Comparison of ENCODE assay signal across 11 cellular contexts in genomic region chr13:39417643-39418042, GRCh38.
DNase-seq lines count a peak whose midpoint lies in the region; ATAC-seq and TF ChIP-seq lines count a peak whose summit lies in the region.
"Had no signal": no experiment of that assay in that cellular context is flagged by ENCODE, and none has a peak within 500 bp of the region (broad histone marks: within the 10 kb centered on the region; RNA-seq: fewer than 3 reads in every experiment).

No MANE protein-coding gene starts in this region.

- DNase-seq in Right ventricle myocardium inferior (ENCODE audit: missing footprints), result peak; percentile 65
- no peak for DNase-seq in cardiac septum (ENCODE audit: low spot score)
- DNase-seq in ecto neural progenitor cell (ENCODE audit: low spot score), result peak; percentile 61
- DNase-seq in immature natural killer cell, result no peak
- DNase-seq in NOMO-1 treated with DMSO at 0.1 percent for 48 hours (lab: John Stamatoyannopoulos, UW; ENCODE audit: unreplicated experiment), result no peak
- DNase-seq in lower lobe of right lung, result no peak
- DNase-seq in body of pancreas, result no peak
- DNase-seq: 8988T; central memory CD4-positive, alpha-beta T cell; GOT3 had no signal

- H3K27me3 Mint-ChIP-seq in immature natural killer cell (ENCODE audit: low read depth in 3 of 3), result peaks cover 0 to 3% (median 1%) of the 10 kb centered on the region in 3 donors

- H3K36me3 Mint-ChIP-seq in immature natural killer cell, result no peaks in the 10 kb centered on the region

- no peaks in the 10 kb centered on the region for H3K36me3 ChIP-seq in lower lobe of right lung
- H3K36me3 ChIP-seq in body of pancreas (replicated peaks in 1 of 2; ENCODE audit: insufficient read depth in 1 of 2, low read depth in 2 of 2), result no peaks in the 10 kb centered on the region

- TF ChIP-seq CTCF in lower lobe of right lung (IDR thresholded peaks at IDR 0.05), result no peak
- TF ChIP-seq CTCF in body of pancreas (IDR thresholded peaks at IDR 0.05), result no peak

- H3K4me1 ChIP-seq in lower lobe of right lung (peaks cover 11% of the 10 kb centered on the region), body of pancreas (no peaks in the 10 kb centered on the region)

- H3K27me3 ChIP-seq in layer of hippocampus (ENCODE audit: control insufficient read depth, insufficient read depth, low read length), result no peaks in the 10 kb centered on the region
- H3K27me3 ChIP-seq in lower lobe of right lung (ENCODE audit: low read depth), result no peaks in the 10 kb centered on the region
- no peaks in the 10 kb centered on the region for H3K27me3 ChIP-seq in body of pancreas

- TF ChIP-seq POLR2A in body of pancreas (IDR thresholded peaks at IDR 0.05), result no peak

- H3K4me3 ChIP-seq in lower lobe of right lung (no peak overlapping the region), body of pancreas (no peak overlapping the region)

- ATAC-seq in Right ventricle myocardium inferior (peak; percentile 25), lower lobe of right lung (no peak), body of pancreas (no peak)

- no peak overlapping the region for H3K4me3 Mint-ChIP-seq in immature natural killer cell

- H3K9me3 Mint-ChIP-seq in immature natural killer cell, result peaks cover 0 to 4% (median 0%) of the 10 kb centered on the region in 6 donors

- intact Hi-C loops in Right ventricle myocardium inferior (cut with DNase I), result loop anchor here (5.0 kb wide), 2 partner anchors 85 to 145 kb away; no protein-coding TSS in a partner anchor
- intact Hi-C loops in cardiac septum (cut with DNase I), result loop anchor here (2.0 to 10.0 kb wide), 2 partner anchors 35 to 273 kb away; no protein-coding TSS in a partner anchor
- intact Hi-C loops in lower lobe of right lung (cut with DNase I), result no loop called here
- intact Hi-C loops in body of pancreas (cut with DNase I), result no loop called here

- H3K9me3 ChIP-seq in lower lobe of right lung, result no peaks in the 10 kb centered on the region
- no peaks in the 10 kb centered on the region for H3K9me3 ChIP-seq in body of pancreas

- 49 to 50% methylated on average over 5 of the region's 5 CpGs for WGBS in body of pancreas, 2 donors

- H3K4me1 Mint-ChIP-seq in immature natural killer cell, result no peaks in the 10 kb centered on the region

- no peak overlapping the region for H3K27ac Mint-ChIP-seq in immature natural killer cell

- H3K27ac ChIP-seq in layer of hippocampus (ENCODE audit: low read depth, low read length) (peak overlapping the region; percentile 36), lower lobe of right lung (no peak overlapping the region), body of pancreas (no peak overlapping the region)

Comparison
In these comparisons a context has a peak if more than half of its experiments do, and no peak if none do; other contexts are left out.
1. DNase-seq: peak in Right ventricle myocardium inferior (single experiment) and ecto neural progenitor cell (single experiment); none in cardiac septum (single experiment), immature natural killer cell (0 of 3), NOMO-1 treated with DMSO at 0.1 percent for 48 hours (single experiment), lower lobe of right lung (single experiment) and body of pancreas (0 of 4).
2. intact Hi-C loops: an anchor here in Right ventricle myocardium inferior (5.0 kb wide) and cardiac septum (2.0 to 10.0 kb wide); none called in lower lobe of right lung and body of pancreas.